1 cellular context compared by ENCODE assay signal in genomic region chr6:37554480-37554819, GRCh38.
TF ChIP-seq lines count a peak whose summit lies in the region.

No MANE protein-coding gene starts in this region.

TF ChIP-seq in GM23338, 12 proteins besides CTCF, POLR2A, EP300 and RAD21 (continued from another document):
- TF ChIP-seq ZNF462 (CRISPR knock-in tag; IDR thresholded peaks at IDR 0.05) (no peak), POLR2AphosphoS5 (IDR thresholded peaks at IDR 0.05; ENCODE audit: low read depth) (no peak), ETS1 (IDR thresholded peaks at IDR 0.05) (no peak), REST (IDR thresholded peaks at IDR 0.05; ENCODE audit: unreplicated experiment) (no peak), NANOG (IDR thresholded peaks at IDR 0.05; ENCODE audit: borderline replicate concordance) (no peak), EZH2 (IDR thresholded peaks at IDR 0.05; ENCODE audit: low read depth, unreplicated experiment) (no peak), ZNF331 (CRISPR knock-in tag; IDR thresholded peaks at IDR 0.05; ENCODE audit: low read depth) (no peak)
TF ChIP-seq in GM23338: peak in this region for 0.
